15 cellular contexts compared by ENCODE assay signal in the genomic region with DNA sequence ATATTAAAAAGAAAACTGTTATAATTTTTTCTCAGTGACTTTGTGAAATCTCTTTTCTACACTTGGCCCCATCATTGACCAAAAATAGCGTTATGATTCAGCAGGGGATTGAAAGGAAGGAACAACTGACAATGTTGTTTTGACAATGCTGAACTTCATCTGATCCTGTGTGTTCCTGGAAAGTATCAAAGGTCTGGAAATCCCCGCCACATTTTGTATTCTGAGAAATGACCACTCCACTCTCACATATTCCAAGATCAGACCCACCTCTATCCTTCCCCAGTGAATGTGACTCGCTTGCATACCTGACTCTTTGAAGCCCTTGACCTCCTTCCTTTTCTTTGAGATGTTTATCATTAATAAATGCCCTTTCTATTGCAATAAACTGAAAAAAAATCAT. TPM values are rescaled to one million over a fixed set of nuclear protein-coding genes. Genes with fewer than 3 reads are reported as not detected.
DNase-seq lines count a peak whose midpoint lies in the region; ATAC-seq and TF ChIP-seq lines count a peak whose summit lies in the region.
"Had no signal": no experiment of that assay in that cellular context is flagged by ENCODE, and none has a peak within 500 bp of the region (broad histone marks: within the 10 kb centered on the region; RNA-seq: fewer than 3 reads in every experiment).

No MANE protein-coding gene starts in this region.

- H3K36me3 Mint-ChIP-seq in T-helper 1 cell treated with Interleukin-12 subunit alpha and Interleukin-12 subunit beta and Interleukin-4 antibody, amounts not matched to agents 30 μg/mL and 1 μg/mL, for 36 hours (ENCODE audit: low read depth) = peaks cover 11% of the 10 kb centered on the region
- H3K36me3 Mint-ChIP-seq: naive thymus-derived CD8-positive, alpha-beta T cell; stimulated activated naive B cell treated with anti-CD40 and anti-IgM and Interleukin-4, amounts not matched to agents 10 μg/mL and 1 μg/mL and 100 μg/mL, for 72 hours had no signal

- no peaks in the 10 kb centered on the region for H3K27me3 Mint-ChIP-seq in T-helper 1 cell treated with Interleukin-12 subunit alpha and Interleukin-12 subunit beta and Interleukin-4 antibody, amounts not matched to agents 30 μg/mL and 1 μg/mL, for 36 hours (ENCODE audit: low read depth)
- H3K27me3 Mint-ChIP-seq: stimulated activated naive B cell treated with anti-CD40 and anti-IgM and Interleukin-4, amounts not matched to agents 10 μg/mL and 1 μg/mL and 100 μg/mL, for 72 hours had no signal

- 54 to 68% methylated on average over 3 of the region's 3 CpGs for WGBS in sigmoid colon, 2 donors
- WGBS in esophagus squamous epithelium, 2 donors = 43 to 44% methylated on average over 3 of the region's 3 CpGs

- no peak for DNase-seq in activated CD4-positive, CD25-positive, alpha-beta regulatory T cell (lab: John Stamatoyannopoulos, UW)
- DNase-seq in epithelial cell of proximal tubule (ENCODE audit: low read depth) (peak; percentile 37), sigmoid colon (no peak), esophagus squamous epithelium (lab: John Stamatoyannopoulos, UW) (no peak)
- DNase-seq: activated CD4-positive, alpha-beta T cell treated with anti-CD3 and anti-CD28 coated beads, Interleukin-2, amount 50 U/mL, for 4 hours; naive thymus-derived CD8-positive, alpha-beta T cell; NCI-H1092 treated with DMSO at 0.1 percent for 48 hours; NCI-H526; stimulated activated naive B cell treated with anti-CD40 and anti-IgM and Interleukin-4, amounts not matched to agents 10 μg/mL and 1 μg/mL and 100 μg/mL, for 72 hours had no signal

- no peak for TF ChIP-seq POLR2A in sigmoid colon (IDR thresholded peaks at IDR 0.05)
- TF ChIP-seq POLR2A in esophagus squamous epithelium (IDR thresholded peaks at IDR 0.05) = no peak

- H3K9me3 ChIP-seq in sigmoid colon (no peaks in the 10 kb centered on the region), esophagus squamous epithelium (no peaks in the 10 kb centered on the region)

- H3K27ac ChIP-seq in sigmoid colon (peak overlapping the region in 3 of 4 donors; percentile 42 to 68 (median 60)), esophagus squamous epithelium (peak overlapping the region in 2 of 4 donors; percentile 22 to 34)
- H3K27ac ChIP-seq: epithelial cell of prostate had no signal

- peak overlapping the region; percentile 19 for H3K4me3 Mint-ChIP-seq in T-helper 1 cell treated with Interleukin-12 subunit alpha and Interleukin-12 subunit beta and Interleukin-4 antibody, amounts not matched to agents 30 μg/mL and 1 μg/mL, for 36 hours
- H3K4me3 Mint-ChIP-seq: naive thymus-derived CD8-positive, alpha-beta T cell; stimulated activated naive B cell treated with anti-CD40 and anti-IgM and Interleukin-4, amounts not matched to agents 10 μg/mL and 1 μg/mL and 100 μg/mL, for 72 hours had no signal

- H3K4me1 ChIP-seq in sigmoid colon = peaks cover 0 to 33% (median 23%) of the 10 kb centered on the region in 4 donors
- peaks cover 0 to 29% (median 0%) of the 10 kb centered on the region in 3 donors for H3K4me1 ChIP-seq in esophagus squamous epithelium

- H3K27ac Mint-ChIP-seq in T-helper 1 cell treated with Interleukin-12 subunit alpha and Interleukin-12 subunit beta and Interleukin-4 antibody, amounts not matched to agents 30 μg/mL and 1 μg/mL, for 36 hours = peak overlapping the region; percentile 84
- H3K27ac Mint-ChIP-seq: naive thymus-derived CD8-positive, alpha-beta T cell; stimulated activated naive B cell treated with anti-CD40 and anti-IgM and Interleukin-4, amounts not matched to agents 10 μg/mL and 1 μg/mL and 100 μg/mL, for 72 hours had no signal

- H3K27me3 ChIP-seq in sigmoid colon (no peaks in the 10 kb centered on the region), esophagus squamous epithelium (no peaks in the 10 kb centered on the region)

- no peak for TF ChIP-seq CTCF in epithelial cell of proximal tubule (conservative IDR thresholded peaks at IDR 0.05; ENCODE audit: low read depth, low read length)
- TF ChIP-seq CTCF in sigmoid colon (IDR thresholded peaks at IDR 0.05) = no peak
- TF ChIP-seq CTCF in esophagus squamous epithelium (IDR thresholded peaks at IDR 0.05) = no peak

- H3K4me3 ChIP-seq in epithelial cell of proximal tubule (ENCODE audit: low read depth, low read length) (no peak overlapping the region), sigmoid colon (no peak overlapping the region), esophagus squamous epithelium (no peak overlapping the region)

- peak in 1 of 4 donors; percentile 66 for TF ChIP-seq EP300 in sigmoid colon (IDR thresholded peaks at IDR 0.05)

- H3K36me3 ChIP-seq in sigmoid colon = no peaks in the 10 kb centered on the region
- H3K36me3 ChIP-seq in esophagus squamous epithelium = no peaks in the 10 kb centered on the region

- peaks cover 46% of the 10 kb centered on the region for H3K4me1 Mint-ChIP-seq in T-helper 1 cell treated with Interleukin-12 subunit alpha and Interleukin-12 subunit beta and Interleukin-4 antibody, amounts not matched to agents 30 μg/mL and 1 μg/mL, for 36 hours (ENCODE audit: low read depth)
- H3K4me1 Mint-ChIP-seq: naive thymus-derived CD8-positive, alpha-beta T cell had no signal

- no peaks in the 10 kb centered on the region for H3K9me3 Mint-ChIP-seq in T-helper 1 cell treated with Interleukin-12 subunit alpha and Interleukin-12 subunit beta and Interleukin-4 antibody, amounts not matched to agents 30 μg/mL and 1 μg/mL, for 36 hours
- H3K9me3 Mint-ChIP-seq: naive thymus-derived CD8-positive, alpha-beta T cell; stimulated activated naive B cell treated with anti-CD40 and anti-IgM and Interleukin-4, amounts not matched to agents 10 μg/mL and 1 μg/mL and 100 μg/mL, for 72 hours had no signal

- intact Hi-C loops in sigmoid colon (cut with DNase I) (no loop called here), esophagus squamous epithelium (cut with DNase I) (no loop called here)

- ATAC-seq in activated CD4-positive, CD25-positive, alpha-beta regulatory T cell treated with anti-CD3 and anti-CD28 coated beads, Interleukin-2, amount 50 U/mL, for 24 hours = peak; percentile 48 to 58
- no peak for ATAC-seq in HG03095 (IDR thresholded peaks at IDR 0.05; ENCODE audit: unreplicated experiment)
- ATAC-seq in GM19397 (IDR thresholded peaks at IDR 0.05; ENCODE audit: unreplicated experiment) = no peak
- ATAC-seq: naive thymus-derived CD8-positive, alpha-beta T cell had no signal

RNA-seq across cellular contexts. Expression of a gene that starts 9.7 kb away (rescaled TPM):
- total RNA-seq in epithelial cell of proximal tubule (15.6 and 26.7 TPM in 2 replicates), sigmoid colon (10 to 100 TPM; 16.8 to 23.5 (median 21.0) TPM), esophagus squamous epithelium (10 to 100 TPM; 26.7 to 45.6 (median 41.1) TPM)
- 10 to 100 TPM in 2 of 3 donors, 1 to 10 TPM in 1; 9.0 to 16.6 (median 15.3) TPM for polyA plus RNA-seq in sigmoid colon

RNA-seq across cellular contexts. Expression of a gene that starts 53.2 kb away (rescaled TPM):
- not detected in 2 replicates for total RNA-seq in epithelial cell of proximal tubule
- total RNA-seq in sigmoid colon = not detected
- not detected for polyA plus RNA-seq in sigmoid colon
- not detected for total RNA-seq in esophagus squamous epithelium
- total RNA-seq: A172; naive thymus-derived CD8-positive, alpha-beta T cell had no signal
- polyA plus RNA-seq: naive thymus-derived CD8-positive, alpha-beta T cell had no signal

Comparison
In these comparisons a context has a peak if more than half of its experiments do, and no peak if none do; other contexts are left out.
1. ATAC-seq: peak in activated CD4-positive, CD25-positive, alpha-beta regulatory T cell treated with anti-CD3 and anti-CD28 coated beads, Interleukin-2, amount 50 U/mL, for 24 hours (2 of 2); none in HG03095 (single experiment) and GM19397 (single experiment).